ENCODE assay signal across 9 cellular contexts in genomic region chr15:81442454-81442853, GRCh38.
"Had no signal": no experiment of that assay in that cellular context is flagged by ENCODE, and none has a peak within 500 bp of the region (broad histone marks: within the 10 kb centered on the region; RNA-seq: fewer than 3 reads in every experiment).

No MANE protein-coding gene starts in this region.

- H3K9me3 Mint-ChIP-seq: HFFc6 had no signal

- H3K4me1 ChIP-seq: HAP-1 had no signal

- H3K4me3 ChIP-seq: GM23248, HAP-1 had no signal

- H3K36me3 Mint-ChIP-seq: IgD-negative memory B cell had no signal

- H3K36me3 ChIP-seq: HAP-1 had no signal

- DNase-seq: GM23248, H7, HFFc6, KBM-7 had no signal

- FAIRE-seq: HepG2 had no signal

- ATAC-seq: HCT116, HepG2 had no signal

- H3K4me3 Mint-ChIP-seq: HFFc6, IgD-negative memory B cell had no signal

- H2AFZ ChIP-seq: GM23248 had no signal

- H3K27ac Mint-ChIP-seq: HFFc6, IgD-negative memory B cell had no signal

- H3K9me3 ChIP-seq: HAP-1 had no signal

- H3K9ac ChIP-seq: GM23248 had no signal

- H3K4me1 Mint-ChIP-seq: IgD-negative memory B cell had no signal

- H3K27ac ChIP-seq: GM23248, HL-60 had no signal
